In the genomic region with DNA sequence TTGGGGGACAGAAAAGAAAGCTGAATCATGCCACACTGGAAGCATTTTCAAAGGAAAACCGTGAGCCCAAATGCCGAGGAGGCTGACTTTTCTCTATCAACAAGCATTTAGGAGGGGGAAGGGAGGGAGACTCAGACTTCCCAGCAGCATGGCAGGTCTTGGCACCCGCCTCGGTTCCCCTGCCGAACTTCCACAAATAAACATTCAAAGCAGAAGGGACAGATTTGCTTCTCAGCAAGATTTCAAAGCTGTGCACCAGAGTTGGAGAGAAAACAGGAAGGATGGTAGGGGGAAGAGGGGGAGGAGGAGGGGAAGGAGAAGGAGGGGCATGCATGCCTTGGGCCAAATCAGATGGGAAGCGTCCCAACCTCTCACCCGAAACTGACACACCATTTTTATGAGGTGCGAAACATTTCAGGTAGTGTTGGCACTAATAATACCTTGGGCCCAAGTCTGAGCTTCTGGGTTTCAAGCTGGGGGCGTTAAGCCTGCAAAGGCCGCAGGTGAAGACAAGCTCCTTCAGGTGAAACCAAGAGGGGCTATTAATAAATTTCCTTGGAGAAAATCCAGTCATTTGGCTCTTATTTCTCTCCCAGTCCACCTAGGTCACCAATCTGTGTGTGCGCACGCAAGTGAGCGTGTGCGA, we compare ENCODE assay signal across 2 cellular contexts.
TF ChIP-seq lines count a peak whose summit lies in the region.

No MANE protein-coding gene starts in this region.

TF ChIP-seq in liver, 16 proteins besides CTCF, POLR2A, EP300 and RAD21:
- TF ChIP-seq MAX (IDR thresholded peaks at IDR 0.05) = peak; percentile 66
- no peak for TF ChIP-seq JUND (IDR thresholded peaks at IDR 0.05)
- TF ChIP-seq RXRA (IDR thresholded peaks at IDR 0.05) = peak in 1 of 2 donors; percentile 6
- peak; percentile 7 for TF ChIP-seq SP1 (IDR thresholded peaks at IDR 0.05)
- TF ChIP-seq NR2F2 (IDR thresholded peaks at IDR 0.05) = peak; percentile 36
TF ChIP-seq in liver: peak in this region for 4.

TF ChIP-seq in HepG2, 621 proteins besides CTCF, POLR2A, EP300 and RAD21:
- TF ChIP-seq PAXIP1 (CRISPR knock-in tag; conservative IDR thresholded peaks at IDR 0.05) (no peak), ISL2 (CRISPR knock-in tag; IDR thresholded peaks at IDR 0.05) (no peak), FOXO1 (CRISPR knock-in tag; IDR thresholded peaks at IDR 0.05) (no peak), NFKBIZ (CRISPR knock-in tag; IDR thresholded peaks at IDR 0.05) (no peak), MAFG (CRISPR knock-in tag; IDR thresholded peaks at IDR 0.05) (no peak), DR1 (CRISPR knock-in tag; IDR thresholded peaks at IDR 0.05) (no peak), ATF1 (CRISPR knock-in tag; IDR thresholded peaks at IDR 0.05) (no peak), ZBTB39 (CRISPR knock-in tag; IDR thresholded peaks at IDR 0.05) (no peak), RNF2 (conservative IDR thresholded peaks at IDR 0.05; ENCODE audit: low read depth) (no peak), TBP (CRISPR knock-in tag; IDR thresholded peaks at IDR 0.05) (no peak), RFX1 (IDR thresholded peaks at IDR 0.05) (no peak), TFAP4 (IDR thresholded peaks at IDR 0.05; ENCODE audit: borderline replicate concordance, low read depth) (no peak), MYNN (CRISPR knock-in tag; IDR thresholded peaks at IDR 0.05; ENCODE audit: low read depth) (no peak), MLX (CRISPR knock-in tag; IDR thresholded peaks at IDR 0.05) (no peak), MYPOP (CRISPR knock-in tag; IDR thresholded peaks at IDR 0.05) (no peak), ZNF768 (CRISPR knock-in tag; IDR thresholded peaks at IDR 0.05) (no peak), ZSCAN30 (CRISPR knock-in tag; IDR thresholded peaks at IDR 0.05) (no peak)
- TF ChIP-seq, protein P1, sequence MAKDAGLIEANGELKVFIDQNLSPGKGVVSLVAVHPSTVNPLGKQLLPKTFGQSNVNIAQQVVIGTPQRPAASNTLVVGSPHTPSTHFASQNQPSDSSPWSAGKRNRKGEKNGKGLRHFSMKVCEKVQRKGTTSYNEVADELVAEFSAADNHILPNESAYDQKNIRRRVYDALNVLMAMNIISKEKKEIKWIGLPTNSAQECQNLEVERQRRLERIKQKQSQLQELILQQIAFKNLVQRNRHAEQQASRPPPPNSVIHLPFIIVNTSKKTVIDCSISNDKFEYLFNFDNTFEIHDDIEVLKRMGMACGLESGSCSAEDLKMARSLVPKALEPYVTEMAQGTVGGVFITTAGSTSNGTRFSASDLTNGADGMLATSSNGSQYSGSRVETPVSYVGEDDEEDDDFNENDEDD (CRISPR knock-in tag; IDR thresholded peaks at IDR 0.05; ENCODE audit: borderline replicate concordance) = no peak
- TF ChIP-seq, protein P2, sequence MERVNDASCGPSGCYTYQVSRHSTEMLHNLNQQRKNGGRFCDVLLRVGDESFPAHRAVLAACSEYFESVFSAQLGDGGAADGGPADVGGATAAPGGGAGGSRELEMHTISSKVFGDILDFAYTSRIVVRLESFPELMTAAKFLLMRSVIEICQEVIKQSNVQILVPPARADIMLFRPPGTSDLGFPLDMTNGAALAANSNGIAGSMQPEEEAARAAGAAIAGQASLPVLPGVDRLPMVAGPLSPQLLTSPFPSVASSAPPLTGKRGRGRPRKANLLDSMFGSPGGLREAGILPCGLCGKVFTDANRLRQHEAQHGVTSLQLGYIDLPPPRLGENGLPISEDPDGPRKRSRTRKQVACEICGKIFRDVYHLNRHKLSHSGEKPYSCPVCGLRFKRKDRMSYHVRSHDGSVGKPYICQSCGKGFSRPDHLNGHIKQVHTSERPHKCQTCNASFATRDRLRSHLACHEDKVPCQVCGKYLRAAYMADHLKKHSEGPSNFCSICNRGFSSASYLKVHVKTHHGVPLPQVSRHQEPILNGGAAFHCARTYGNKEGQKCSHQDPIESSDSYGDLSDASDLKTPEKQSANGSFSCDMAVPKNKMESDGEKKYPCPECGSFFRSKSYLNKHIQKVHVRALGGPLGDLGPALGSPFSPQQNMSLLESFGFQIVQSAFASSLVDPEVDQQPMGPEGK (CRISPR knock-in tag; IDR thresholded peaks at IDR 0.05) = no peak
